In the genomic region with DNA sequence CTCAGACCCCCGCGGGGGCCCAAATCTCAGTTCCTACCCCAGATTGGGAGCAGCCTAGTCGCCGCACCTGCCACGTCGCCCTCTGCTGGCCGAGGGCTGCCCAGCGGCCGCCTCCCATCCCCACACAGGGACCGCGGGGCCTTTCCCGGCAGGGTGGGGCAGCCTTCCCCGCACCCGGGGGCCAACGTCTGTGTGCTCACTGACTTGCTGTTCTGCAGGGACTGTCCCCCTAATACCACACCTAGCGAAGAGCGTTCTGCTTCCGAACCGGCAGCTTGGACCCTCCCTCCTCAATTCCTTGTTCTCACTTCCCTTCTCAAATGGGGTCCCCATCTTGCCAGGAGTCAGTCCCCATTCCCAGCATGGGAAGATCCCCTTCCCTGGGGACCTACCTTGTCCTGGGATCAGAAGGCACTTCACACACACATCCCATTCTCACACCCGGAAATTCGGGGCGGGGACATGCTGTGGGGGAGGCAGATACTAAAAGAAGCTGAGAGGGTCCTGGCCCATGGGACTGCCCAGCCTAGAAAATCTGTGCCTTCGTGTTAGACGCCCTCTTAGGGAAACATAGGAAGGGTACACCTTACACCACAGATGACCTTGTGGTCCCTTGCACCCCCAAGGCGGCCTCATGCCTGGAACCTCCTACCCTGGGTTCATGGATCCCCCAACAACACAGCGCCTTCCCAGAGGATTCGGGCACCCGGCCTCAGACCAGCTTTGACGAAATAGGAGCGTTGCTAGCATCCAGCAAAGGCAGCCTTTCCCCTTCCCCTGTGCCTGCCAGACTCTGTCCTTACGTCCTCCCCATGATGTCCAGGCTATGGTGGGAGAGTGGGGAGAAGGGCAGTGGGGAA, we compare ENCODE assay signal across 1 cellular context.
A peak's percentile ranks its signal among the peaks of the same experiment; 100 is the strongest.
TF ChIP-seq lines count a peak whose summit lies in the region.

No MANE protein-coding gene starts in this region.

TF ChIP-seq in H1, 55 proteins besides CTCF, POLR2A, EP300 and RAD21:
- TF ChIP-seq SP1 (IDR thresholded peaks at IDR 0.05; ENCODE audit: low read depth, low read length) (no peak), ZNF274 (IDR thresholded peaks at IDR 0.05; ENCODE audit: borderline replicate concordance, extremely low read depth, low read length) (no peak), SP4 (IDR thresholded peaks at IDR 0.05; ENCODE audit: low read length) (0 out of 2 replicates have a peak, but pooled peaks have one; percentile 40), BCL11A (IDR thresholded peaks at IDR 0.05; ENCODE audit: low read depth in 2 of 2, low read length in 2 of 2) (no peak), YY1 (IDR thresholded peaks at IDR 0.05; ENCODE audit: low read depth, low read length) (peak; percentile 62; the same call in 1 of the 2 replicates), GABPA (IDR thresholded peaks at IDR 0.05; ENCODE audit: borderline replicate concordance, insufficient read depth, low read length) (peak; percentile 79; the same call in 1 of the 2 replicates), KDM4A (IDR thresholded peaks at IDR 0.05; ENCODE audit: low read depth, low read length, severe bottlenecking) (peak; percentile 32), NANOG (IDR thresholded peaks at IDR 0.05; ENCODE audit: insufficient read depth, low read depth, low read length, poor library complexity, severe bottlenecking) (no peak), RFX5 (IDR thresholded peaks at IDR 0.05; ENCODE audit: borderline replicate concordance, low read depth, low read length) (no peak), TAF7 (optimal IDR thresholded peaks at IDR 0.05; ENCODE audit: borderline replicate concordance, low read depth, low read length) (peak; percentile 22), MAX (IDR thresholded peaks at IDR 0.05) (0 out of 2 replicates have a peak, but pooled peaks have one; percentile 10), BRCA1 (IDR thresholded peaks at IDR 0.05; ENCODE audit: low read depth, low read length) (no peak)
TF ChIP-seq in H1: peak in this region for 6.
